ENCODE assay signal across 8 cellular contexts in the genomic region with DNA sequence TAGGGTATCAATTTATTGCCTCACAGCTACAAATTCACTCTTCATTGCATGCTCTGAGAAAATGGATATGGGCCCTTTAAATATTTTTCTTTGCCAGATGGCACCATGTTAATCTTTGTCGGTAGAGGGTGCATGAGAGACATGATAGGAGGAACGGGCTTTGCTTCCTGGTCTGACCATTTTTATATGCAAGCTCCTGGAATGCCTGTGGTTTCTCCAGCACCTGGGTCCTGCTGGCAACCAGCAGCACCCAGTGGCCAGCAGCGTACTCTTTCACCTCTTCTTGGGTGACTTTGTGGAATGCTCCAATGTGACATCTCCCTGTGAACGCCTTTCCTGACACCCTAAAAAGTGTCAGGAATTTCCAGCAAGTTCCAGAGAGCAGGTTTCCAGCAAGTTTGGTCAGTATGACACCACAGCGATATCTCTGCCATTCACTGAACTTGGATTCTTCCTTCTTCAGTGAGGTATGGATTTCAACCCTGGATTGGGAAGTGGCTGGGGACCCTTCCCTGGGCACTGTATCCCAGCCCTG.
DNase-seq lines count a peak whose midpoint lies in the region; ATAC-seq, FAIRE-seq and TF ChIP-seq lines count a peak whose summit lies in the region.

No MANE protein-coding gene starts in this region.

- DNase-seq in BE2C (peak; percentile 52), HTR-8/SVneo (ENCODE audit: insufficient read length, low spot score) (peak; percentile 83), RKO (ENCODE audit: low spot score) (peak; percentile 88), fibroblast of the aortic adventitia (ENCODE audit: low read depth) (peak; percentile 84), globus pallidus (ENCODE audit: low spot score) (no peak)
- DNase-seq in activated effector memory CD4-positive, alpha-beta T cell treated with anti-CD3 and anti-CD28 coated beads, Interleukin-2, amount 50 U/mL, for 16 hours = no peak

- H3K36me3 ChIP-seq in BE2C (no peaks in the 10 kb centered on the region), subcutaneous abdominal adipose tissue (ENCODE audit: control insufficient read depth in 5 of 5, insufficient read depth in 5 of 5, low read length in 5 of 5) (peaks cover 0 to 5% (median 0%) of the 10 kb centered on the region in 5 donors)

- no peaks in the 10 kb centered on the region for H3K27me3 ChIP-seq in BE2C
- no peaks in the 10 kb centered on the region for H3K27me3 ChIP-seq in subcutaneous abdominal adipose tissue (ENCODE audit: control insufficient read depth in 5 of 5, insufficient read depth in 4 of 5, low read length in 5 of 5)

- no peak overlapping the region for H3K27ac ChIP-seq in subcutaneous abdominal adipose tissue (ENCODE audit: low read depth, low read length)

- H3K9ac ChIP-seq in subcutaneous abdominal adipose tissue (ENCODE audit: low read length in 5 of 5) = no peak overlapping the region

- FAIRE-seq in HTR-8/SVneo (lab: Jason Lieb, UNC) = peak; percentile 54

- peak; percentile 68 for TF ChIP-seq CTCF in BE2C (IDR thresholded peaks at IDR 0.05; ENCODE audit: low read depth, low read length)
- TF ChIP-seq CTCF in fibroblast of the aortic adventitia (IDR thresholded peaks at IDR 0.05; ENCODE audit: insufficient read depth, low read length) = peak; percentile 52

- H3K9me3 ChIP-seq in BE2C (no peaks in the 10 kb centered on the region), subcutaneous abdominal adipose tissue (ENCODE audit: control insufficient read depth in 5 of 5, low read length in 5 of 5) (peaks cover 0 to 3% (median 0%) of the 10 kb centered on the region in 5 donors)

- no peak for ATAC-seq in GM19035 (IDR thresholded peaks at IDR 0.05; ENCODE audit: unreplicated experiment)

- no peak overlapping the region for H3K4me3 ChIP-seq in BE2C (ENCODE audit: low read depth, low read length)
- H3K4me3 ChIP-seq in fibroblast of the aortic adventitia (ENCODE audit: low read depth, low read length) = peak overlapping the region; percentile 45
- H3K4me3 ChIP-seq in subcutaneous abdominal adipose tissue (ENCODE audit: low read depth in 1 of 5, low read length in 5 of 5) = peak overlapping the region in 4 of 5 donors; percentile 16 to 48 (median 32)

- H3K4me1 ChIP-seq in BE2C (no peaks in the 10 kb centered on the region), subcutaneous abdominal adipose tissue (ENCODE audit: control insufficient read depth in 5 of 5, insufficient read depth in 5 of 5, low read length in 5 of 5) (peaks cover 0 to 16% (median 4%) of the 10 kb centered on the region in 5 donors)

Comparison
In these comparisons a context has a peak if more than half of its experiments do, and no peak if none do; other contexts are left out.
1. DNase-seq: peak in BE2C (single experiment), HTR-8/SVneo (single experiment), RKO (single experiment) and fibroblast of the aortic adventitia (single experiment); none in activated effector memory CD4-positive, alpha-beta T cell treated with anti-CD3 and anti-CD28 coated beads, Interleukin-2, amount 50 U/mL, for 16 hours (single experiment) and globus pallidus (single experiment).